1 cellular context compared by ENCODE assay signal in the genomic region with DNA sequence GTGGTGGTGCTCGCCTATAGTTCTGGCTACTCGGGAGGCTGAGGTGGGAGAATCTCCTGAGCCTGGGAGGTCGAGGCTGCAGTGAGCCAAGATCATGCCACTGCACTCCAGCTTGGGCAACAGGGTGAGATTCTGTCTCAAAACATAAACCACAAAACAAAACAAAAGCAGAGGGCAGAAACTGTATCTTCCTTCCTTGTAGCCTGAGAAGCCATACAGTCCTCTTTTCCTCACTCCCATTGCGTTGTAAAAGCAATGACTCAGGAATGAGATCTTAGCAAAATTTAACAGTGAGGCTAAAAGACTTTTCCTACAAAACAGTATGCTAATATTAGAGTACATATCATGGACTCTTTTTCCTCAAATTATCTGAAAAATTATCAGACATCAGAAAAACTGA.
TF ChIP-seq lines count a peak whose summit lies in the region.

No MANE protein-coding gene starts in this region.

TF ChIP-seq in GM23338, 12 proteins besides CTCF, POLR2A, EP300 and RAD21 (continued from another document):
- TF ChIP-seq, protein P1, sequence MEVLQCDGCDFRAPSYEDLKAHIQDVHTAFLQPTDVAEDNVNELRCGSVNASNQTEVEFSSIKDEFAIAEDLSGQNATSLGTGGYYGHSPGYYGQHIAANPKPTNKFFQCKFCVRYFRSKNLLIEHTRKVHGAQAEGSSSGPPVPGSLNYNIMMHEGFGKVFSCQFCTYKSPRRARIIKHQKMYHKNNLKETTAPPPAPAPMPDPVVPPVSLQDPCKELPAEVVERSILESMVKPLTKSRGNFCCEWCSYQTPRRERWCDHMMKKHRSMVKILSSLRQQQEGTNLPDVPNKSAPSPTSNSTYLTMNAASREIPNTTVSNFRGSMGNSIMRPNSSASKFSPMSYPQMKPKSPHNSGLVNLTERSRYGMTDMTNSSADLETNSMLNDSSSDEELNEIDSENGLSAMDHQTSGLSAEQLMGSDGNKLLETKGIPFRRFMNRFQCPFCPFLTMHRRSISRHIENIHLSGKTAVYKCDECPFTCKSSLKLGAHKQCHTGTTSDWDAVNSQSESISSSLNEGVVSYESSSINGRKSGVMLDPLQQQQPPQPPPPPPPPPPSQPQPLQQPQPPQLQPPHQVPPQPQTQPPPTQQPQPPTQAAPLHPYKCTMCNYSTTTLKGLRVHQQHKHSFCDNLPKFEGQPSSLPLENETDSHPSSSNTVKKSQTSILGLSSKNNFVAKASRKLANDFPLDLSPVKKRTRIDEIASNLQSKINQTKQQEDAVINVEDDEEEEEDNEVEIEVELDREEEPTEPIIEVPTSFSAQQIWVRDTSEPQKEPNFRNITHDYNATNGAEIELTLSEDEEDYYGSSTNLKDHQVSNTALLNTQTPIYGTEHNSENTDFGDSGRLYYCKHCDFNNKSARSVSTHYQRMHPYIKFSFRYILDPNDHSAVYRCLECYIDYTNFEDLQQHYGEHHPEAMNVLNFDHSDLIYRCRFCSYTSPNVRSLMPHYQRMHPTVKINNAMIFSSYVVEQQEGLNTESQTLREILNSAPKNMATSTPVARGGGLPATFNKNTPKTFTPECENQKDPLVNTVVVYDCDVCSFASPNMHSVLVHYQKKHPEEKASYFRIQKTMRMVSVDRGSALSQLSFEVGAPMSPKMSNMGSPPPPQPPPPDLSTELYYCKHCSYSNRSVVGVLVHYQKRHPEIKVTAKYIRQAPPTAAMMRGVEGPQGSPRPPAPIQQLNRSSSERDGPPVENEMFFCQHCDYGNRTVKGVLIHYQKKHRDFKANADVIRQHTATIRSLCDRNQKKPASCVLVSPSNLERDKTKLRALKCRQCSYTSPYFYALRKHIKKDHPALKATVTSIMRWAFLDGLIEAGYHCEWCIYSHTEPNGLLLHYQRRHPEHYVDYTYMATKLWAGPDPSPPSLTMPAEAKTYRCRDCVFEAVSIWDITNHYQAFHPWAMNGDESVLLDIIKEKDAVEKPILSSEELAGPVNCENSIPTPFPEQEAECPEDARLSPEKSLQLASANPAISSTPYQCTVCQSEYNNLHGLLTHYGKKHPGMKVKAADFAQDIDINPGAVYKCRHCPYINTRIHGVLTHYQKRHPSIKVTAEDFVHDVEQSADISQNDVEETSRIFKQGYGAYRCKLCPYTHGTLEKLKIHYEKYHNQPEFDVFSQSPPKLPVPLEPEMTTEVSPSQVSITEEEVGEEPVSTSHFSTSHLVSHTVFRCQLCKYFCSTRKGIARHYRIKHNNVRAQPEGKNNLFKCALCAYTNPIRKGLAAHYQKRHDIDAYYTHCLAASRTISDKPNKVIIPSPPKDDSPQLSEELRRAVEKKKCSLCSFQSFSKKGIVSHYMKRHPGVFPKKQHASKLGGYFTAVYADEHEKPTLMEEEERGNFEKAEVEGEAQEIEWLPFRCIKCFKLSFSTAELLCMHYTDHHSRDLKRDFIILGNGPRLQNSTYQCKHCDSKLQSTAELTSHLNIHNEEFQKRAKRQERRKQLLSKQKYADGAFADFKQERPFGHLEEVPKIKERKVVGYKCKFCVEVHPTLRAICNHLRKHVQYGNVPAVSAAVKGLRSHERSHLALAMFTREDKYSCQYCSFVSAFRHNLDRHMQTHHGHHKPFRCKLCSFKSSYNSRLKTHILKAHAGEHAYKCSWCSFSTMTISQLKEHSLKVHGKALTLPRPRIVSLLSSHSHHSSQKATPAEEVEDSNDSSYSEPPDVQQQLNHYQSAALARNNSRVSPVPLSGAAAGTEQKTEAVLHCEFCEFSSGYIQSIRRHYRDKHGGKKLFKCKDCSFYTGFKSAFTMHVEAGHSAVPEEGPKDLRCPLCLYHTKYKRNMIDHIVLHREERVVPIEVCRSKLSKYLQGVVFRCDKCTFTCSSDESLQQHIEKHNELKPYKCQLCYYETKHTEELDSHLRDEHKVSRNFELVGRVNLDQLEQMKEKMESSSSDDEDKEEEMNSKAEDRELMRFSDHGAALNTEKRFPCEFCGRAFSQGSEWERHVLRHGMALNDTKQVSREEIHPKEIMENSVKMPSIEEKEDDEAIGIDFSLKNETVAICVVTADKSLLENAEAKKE (CRISPR knock-in tag; IDR thresholded peaks at IDR 0.05): no peak
- TF ChIP-seq EZH2phosphoT487 (IDR thresholded peaks at IDR 0.05; ENCODE audit: unreplicated experiment) (no peak), NANOG (IDR thresholded peaks at IDR 0.05; ENCODE audit: borderline replicate concordance) (no peak), STAT1 (IDR thresholded peaks at IDR 0.05; ENCODE audit: unreplicated experiment) (no peak), POLR2AphosphoS5 (IDR thresholded peaks at IDR 0.05; ENCODE audit: low read depth) (no peak), ZNF331 (CRISPR knock-in tag; IDR thresholded peaks at IDR 0.05; ENCODE audit: low read depth) (no peak), ZNF114 (CRISPR knock-in tag; IDR thresholded peaks at IDR 0.05) (no peak)
- TF ChIP-seq, protein P2, sequence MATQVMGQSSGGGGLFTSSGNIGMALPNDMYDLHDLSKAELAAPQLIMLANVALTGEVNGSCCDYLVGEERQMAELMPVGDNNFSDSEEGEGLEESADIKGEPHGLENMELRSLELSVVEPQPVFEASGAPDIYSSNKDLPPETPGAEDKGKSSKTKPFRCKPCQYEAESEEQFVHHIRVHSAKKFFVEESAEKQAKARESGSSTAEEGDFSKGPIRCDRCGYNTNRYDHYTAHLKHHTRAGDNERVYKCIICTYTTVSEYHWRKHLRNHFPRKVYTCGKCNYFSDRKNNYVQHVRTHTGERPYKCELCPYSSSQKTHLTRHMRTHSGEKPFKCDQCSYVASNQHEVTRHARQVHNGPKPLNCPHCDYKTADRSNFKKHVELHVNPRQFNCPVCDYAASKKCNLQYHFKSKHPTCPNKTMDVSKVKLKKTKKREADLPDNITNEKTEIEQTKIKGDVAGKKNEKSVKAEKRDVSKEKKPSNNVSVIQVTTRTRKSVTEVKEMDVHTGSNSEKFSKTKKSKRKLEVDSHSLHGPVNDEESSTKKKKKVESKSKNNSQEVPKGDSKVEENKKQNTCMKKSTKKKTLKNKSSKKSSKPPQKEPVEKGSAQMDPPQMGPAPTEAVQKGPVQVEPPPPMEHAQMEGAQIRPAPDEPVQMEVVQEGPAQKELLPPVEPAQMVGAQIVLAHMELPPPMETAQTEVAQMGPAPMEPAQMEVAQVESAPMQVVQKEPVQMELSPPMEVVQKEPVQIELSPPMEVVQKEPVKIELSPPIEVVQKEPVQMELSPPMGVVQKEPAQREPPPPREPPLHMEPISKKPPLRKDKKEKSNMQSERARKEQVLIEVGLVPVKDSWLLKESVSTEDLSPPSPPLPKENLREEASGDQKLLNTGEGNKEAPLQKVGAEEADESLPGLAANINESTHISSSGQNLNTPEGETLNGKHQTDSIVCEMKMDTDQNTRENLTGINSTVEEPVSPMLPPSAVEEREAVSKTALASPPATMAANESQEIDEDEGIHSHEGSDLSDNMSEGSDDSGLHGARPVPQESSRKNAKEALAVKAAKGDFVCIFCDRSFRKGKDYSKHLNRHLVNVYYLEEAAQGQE (IDR thresholded peaks at IDR 0.05; ENCODE audit: unreplicated experiment): no peak
